34 cellular contexts compared by ENCODE assay signal in genomic region chr9:85038824-85039540, GRCh38.
DNase-seq lines count a peak whose midpoint lies in the region; ATAC-seq and TF ChIP-seq lines count a peak whose summit lies in the region.
"Had no signal": no experiment of that assay in that cellular context is flagged by ENCODE, and none has a peak within 500 bp of the region (broad histone marks: within the 10 kb centered on the region; RNA-seq: fewer than 3 reads in every experiment).

No MANE protein-coding gene starts in this region.

- in situ Hi-C loops in astrocyte of the spinal cord (cut with HindIII; ENCODE audit: low sequenced_read_pairs) = no loop called here

- POLR2A ChIA-PET in GM10248 (lab: Yijun Ruan, JAX) = no interaction called here

- peak; percentile 4 for DNase-seq in EH (ENCODE audit: low read depth)
- peak; percentile 4 for DNase-seq in astrocyte of the spinal cord (ENCODE audit: low read depth, low spot score)
- DNase-seq in inferior parietal cortex (ENCODE audit: extremely low spot score) = peak; percentile 76
- peak; percentile 55 for DNase-seq in occipital lobe (lab: John Stamatoyannopoulos, UW)
- no peak for DNase-seq in NCI-H187 treated with DMSO at 0.1 percent for 48 hours (lab: John Stamatoyannopoulos, UW)
- no peak for DNase-seq in GM10248 (ENCODE audit: extremely low spot score)
- DNase-seq: activated B cell treated with CpG ODN at 0.5 μM for 24 hours; activated CD4-positive, alpha-beta T cell treated with anti-CD3 and anti-CD28 coated beads, Interleukin-2, amount 50 U/mL, for 1 hour; activated T-cell treated with anti-CD3 and anti-CD28 coated beads, Interleukin-2, amount 50 U/mL, for 4 hours; BE2C; CD8-positive, alpha-beta T cell; effector memory CD8-positive, alpha-beta T cell; foreskin keratinocyte; heart right ventricle; NCI-H1092; NCI-H187; NCI-H2171; NCI-H510A; nephron progenitor cell; NK-92 treated with Interleukin-12 subunit alpha and Interleukin-12 subunit beta, amount 100 ng/mL, for 24 hours; pancreas; right lobe of liver; stimulated activated CD4-positive, alpha-beta T cell treated with anti-CD3 and anti-CD28 coated beads, Interleukin-2, amount 100 ng/mL, for 48 hours; stimulated activated naive CD8-positive, alpha-beta T cell treated with anti-CD3 and anti-CD28 coated beads, Interleukin-15, amount 100 ng/mL, for 72 hours; T-helper 1 cell; tibial artery had no signal

- H3K4me3 ChIP-seq in astrocyte of the spinal cord (ENCODE audit: low read depth, low read length) = no peak overlapping the region
- H3K4me3 ChIP-seq: A549, coronary artery, heart right ventricle, lung, pancreas, right lobe of liver, SK-N-MC, tibial artery, vagina had no signal

- no peak for TF ChIP-seq CTCF in astrocyte of the spinal cord (IDR thresholded peaks at IDR 0.05; ENCODE audit: low read depth, low read length)
- TF ChIP-seq CTCF in GM10248 (IDR thresholded peaks at IDR 0.05; ENCODE audit: control extremely low read depth, extremely low read depth, low read depth, missing control alignments) = no peak

- no peak for ATAC-seq in GM21529 (IDR thresholded peaks at IDR 0.05; ENCODE audit: unreplicated experiment)
- ATAC-seq in GM18858 (IDR thresholded peaks at IDR 0.05; ENCODE audit: unreplicated experiment) = no peak
- ATAC-seq: A549; activated T-cell treated with anti-CD3 and anti-CD28 coated beads, Interleukin-2, amount 50 U/mL, for 4 hours; CD8-positive, alpha-beta T cell; effector memory CD8-positive, alpha-beta T cell; esophagus mucosa; foreskin keratinocyte; heart right ventricle; pancreas; right lobe of liver; stimulated activated naive CD8-positive, alpha-beta T cell treated with anti-CD3 and anti-CD28 coated beads, Interleukin-15, amount 100 ng/mL, for 72 hours had no signal

- CTCF ChIA-PET in GM10248 (lab: Yijun Ruan, JAX) = interaction anchor here (1.4 kb wide), 1 partner anchor 8 kb away, joined by 3 read pairs; no protein-coding TSS in a partner anchor

Comparison
In these comparisons a context has a peak if more than half of its experiments do, and no peak if none do; other contexts are left out.
1. DNase-seq: peak in EH (single experiment), astrocyte of the spinal cord (single experiment), inferior parietal cortex (single experiment) and occipital lobe (single experiment); none in NCI-H187 treated with DMSO at 0.1 percent for 48 hours (single experiment) and GM10248 (single experiment).